ENCODE assay signal across 10 cellular contexts in genomic region chr20:53608456-53609413, GRCh38. TPM values are rescaled to one million over a fixed set of nuclear protein-coding genes. Genes with fewer than 3 reads are reported as not detected.
DNase-seq lines count a peak whose midpoint lies in the region; ATAC-seq, FAIRE-seq and TF ChIP-seq lines count a peak whose summit lies in the region.
"Had no signal": no experiment of that assay in that cellular context is flagged by ENCODE, and none has a peak within 500 bp of the region (broad histone marks: within the 10 kb centered on the region; RNA-seq: fewer than 3 reads in every experiment).

No MANE protein-coding gene starts in this region.

- peaks cover 15% of the 10 kb centered on the region for H3K4me1 Mint-ChIP-seq in MCF 10A (ENCODE audit: insufficient read depth, unreplicated experiment)
- H3K4me1 Mint-ChIP-seq in activated naive CD8-positive, alpha-beta T cell treated with anti-CD3 and anti-CD28 coated beads, Interleukin-2, amount 50 U/mL, for 24 hours, result peaks cover 40% of the 10 kb centered on the region

- no peaks in the 10 kb centered on the region for H3K27me3 Mint-ChIP-seq in MCF 10A (ENCODE audit: insufficient read depth, unreplicated experiment)
- H3K27me3 Mint-ChIP-seq in activated naive CD8-positive, alpha-beta T cell treated with anti-CD3 and anti-CD28 coated beads, Interleukin-2, amount 50 U/mL, for 24 hours, result no peaks in the 10 kb centered on the region

- dilution Hi-C loops in mammary epithelial cell (cut with HindIII; ENCODE audit: low sequenced_read_pairs), result no loop called here

- H3K27me3 ChIP-seq in mammary epithelial cell (ENCODE audit: insufficient read depth, low read length), result no peaks in the 10 kb centered on the region
- no peaks in the 10 kb centered on the region for H3K27me3 ChIP-seq in HepG2 (ENCODE audit: control insufficient read depth in 1 of 2, insufficient read depth in 2 of 2, low read length in 2 of 2)
- H3K27me3 ChIP-seq in upper lobe of right lung, result no peaks in the 10 kb centered on the region

- TF ChIP-seq EP300 in HepG2 (IDR thresholded peaks at IDR 0.05; ENCODE audit: low read depth in 2 of 2, low read length in 2 of 2) (no peak), HepG2 (CRISPR knock-in tag; IDR thresholded peaks at IDR 0.05; ENCODE audit: borderline replicate concordance) (no peak)

- TF ChIP-seq RAD21 in HepG2 (CRISPR knock-in tag; IDR thresholded peaks at IDR 0.05), result no peak

- peak; percentile 20 for ATAC-seq in activated naive CD8-positive, alpha-beta T cell treated with anti-CD3 and anti-CD28 coated beads, Interleukin-2, amount 50 U/mL, for 24 hours
- ATAC-seq in HepG2, result peak; percentile 34; the same call in 1 of the 3 replicates
- peak; percentile 28 for ATAC-seq in upper lobe of right lung
- no peak for ATAC-seq in GM21619 (IDR thresholded peaks at IDR 0.05; ENCODE audit: unreplicated experiment)

- DNase-seq in MCF 10A (ENCODE audit: unreplicated experiment) (no peak), mammary epithelial cell (no peak), HepG2 (ENCODE audit: low spot score) (no peak), upper lobe of right lung (peak; percentile 51), NCI-H1048 (lab: John Stamatoyannopoulos, UW) (no peak), NCI-H1930 (lab: John Stamatoyannopoulos, UW) (no peak)
- peak; percentile 45 for DNase-seq in activated naive CD8-positive, alpha-beta T cell treated with anti-CD3 and anti-CD28 coated beads, Interleukin-2, amount 50 U/mL, for 24 hours

- H3K4me3 ChIP-seq in mammary epithelial cell (replicated peaks in 1 of 3; ENCODE audit: insufficient read depth in 1 of 3, low read depth in 2 of 3, low read length in 3 of 3) (no peak overlapping the region), HepG2 (replicated peaks in 1 of 3; ENCODE audit: insufficient read depth in 1 of 3, low read depth in 2 of 3, low read length in 3 of 3) (no peak overlapping the region), upper lobe of right lung (no peak overlapping the region)

- intact Hi-C loops in MCF 10A (cut with micrococcal nuclease), result no loop called here
- intact Hi-C loops in mammary epithelial cell (cut with micrococcal nuclease), result no loop called here
- intact Hi-C loops in HepG2 (cut with micrococcal nuclease; ENCODE audit: unreplicated experiment), result no loop called here
- intact Hi-C loops in upper lobe of right lung (cut with DNase I), result no loop called here

- H3K4me1 ChIP-seq in mammary epithelial cell (ENCODE audit: insufficient read depth, low read length) (peaks cover 7% of the 10 kb centered on the region), HepG2 (ENCODE audit: insufficient read depth, low read length) (peaks cover 40% of the 10 kb centered on the region), upper lobe of right lung (peaks cover 20% of the 10 kb centered on the region)

- in situ Hi-C loops in mammary epithelial cell (cut with MboI; ENCODE audit: low sequenced_read_pairs in 2 of 2) (no loop called here), HepG2 (cut with HindIII; ENCODE audit: extremely low pct_ligation_motif_present, low pct_unique_long_range_greater_than_20kb) (no loop called here)

- H3K4me2 ChIP-seq in mammary epithelial cell (ENCODE audit: insufficient read depth, low read depth, low read length) (no peak overlapping the region), HepG2 (ENCODE audit: low read depth, low read length) (no peak overlapping the region)

- no peaks in the 10 kb centered on the region for H3K79me2 ChIP-seq in mammary epithelial cell (ENCODE audit: insufficient read depth, low read length)
- H3K79me2 ChIP-seq in HepG2 (ENCODE audit: insufficient read depth, low read length), result no peaks in the 10 kb centered on the region

- FAIRE-seq in HepG2 (lab: Jason Lieb, UNC), result no peak

- H3K9ac ChIP-seq in mammary epithelial cell (ENCODE audit: insufficient read depth, low read length) (no peak overlapping the region), HepG2 (ENCODE audit: insufficient read depth, low read depth, low read length) (no peak overlapping the region)

- POLR2A ChIA-PET in MCF 10A (lab: Yijun Ruan, JAX), result interaction anchor here (0.6 to 5.4 kb wide), 6 partner anchors 12 to 220 kb away, joined by 3 to 96 read pairs (median 6); partner anchors contain the start of gene ZNF217
- POLR2A ChIA-PET in HepG2 (lab: Yijun Ruan, JAX), result interaction anchor here (1.0 to 2.0 kb wide), 4 partner anchors 12 to 15 kb away, joined by 5 to 11 read pairs (median 5); no protein-coding TSS in a partner anchor

- no peaks in the 10 kb centered on the region for H3K36me3 Mint-ChIP-seq in MCF 10A (ENCODE audit: insufficient read depth, unreplicated experiment)
- peaks cover 2% of the 10 kb centered on the region for H3K36me3 Mint-ChIP-seq in activated naive CD8-positive, alpha-beta T cell treated with anti-CD3 and anti-CD28 coated beads, Interleukin-2, amount 50 U/mL, for 24 hours (ENCODE audit: low read depth)

- H3K9me3 Mint-ChIP-seq in MCF 10A (ENCODE audit: unreplicated experiment), result no peaks in the 10 kb centered on the region
- no peaks in the 10 kb centered on the region for H3K9me3 Mint-ChIP-seq in activated naive CD8-positive, alpha-beta T cell treated with anti-CD3 and anti-CD28 coated beads, Interleukin-2, amount 50 U/mL, for 24 hours

- H3K27ac ChIP-seq in mammary epithelial cell (ENCODE audit: insufficient read depth, low read depth, low read length) (no peak overlapping the region), HepG2 (ENCODE audit: extremely low read length, insufficient read depth, low read length) (no peak overlapping the region), upper lobe of right lung (peak overlapping the region; percentile 52)

- H4K20me1 ChIP-seq in mammary epithelial cell (ENCODE audit: insufficient read depth, low read length), result no peaks in the 10 kb centered on the region
- no peaks in the 10 kb centered on the region for H4K20me1 ChIP-seq in HepG2 (ENCODE audit: insufficient read depth, low read length)

- TF ChIP-seq CTCF in MCF 10A (IDR thresholded peaks at IDR 0.05; ENCODE audit: unreplicated experiment) (no peak), mammary epithelial cell (conservative IDR thresholded peaks at IDR 0.05 in 1 of 2, IDR thresholded peaks at IDR 0.05 in 1 of 2; ENCODE audit: extremely low read depth in 1 of 2, insufficient read depth in 1 of 2, low read depth in 1 of 2, low read length in 2 of 2) (no peak), HepG2 (CRISPR knock-in tag; IDR thresholded peaks at IDR 0.05) (no peak), upper lobe of right lung (IDR thresholded peaks at IDR 0.05) (no peak)

- H3K4me3 Mint-ChIP-seq in MCF 10A (ENCODE audit: unreplicated experiment), result no peak overlapping the region
- H3K4me3 Mint-ChIP-seq in activated naive CD8-positive, alpha-beta T cell treated with anti-CD3 and anti-CD28 coated beads, Interleukin-2, amount 50 U/mL, for 24 hours, result peak overlapping the region; percentile 82

- no peaks in the 10 kb centered on the region for H3K36me3 ChIP-seq in mammary epithelial cell (ENCODE audit: insufficient read depth, low read length)
- no peaks in the 10 kb centered on the region for H3K36me3 ChIP-seq in HepG2 (replicated peaks in 1 of 2; ENCODE audit: control insufficient read depth in 1 of 2, insufficient read depth in 2 of 2, low read length in 2 of 2)
- no peaks in the 10 kb centered on the region for H3K36me3 ChIP-seq in upper lobe of right lung
- H3K36me3 ChIP-seq: thoracic aorta had no signal

- TF ChIP-seq POLR2A in HepG2 (IDR thresholded peaks at IDR 0.05; ENCODE audit: insufficient read depth in 1 of 2, low read depth in 2 of 2, low read length in 2 of 2), result no peak

- CTCF ChIA-PET in MCF 10A (lab: Yijun Ruan, JAX), result interaction anchor here (0.6 to 1.8 kb wide), 4 partner anchors 9 to 34 kb away, joined by 3 to 9 read pairs (median 4); no protein-coding TSS in a partner anchor
- CTCF ChIA-PET in mammary epithelial cell (lab: Charles Lee; ENCODE audit: low non-redundant PET), result no interaction called here
- CTCF ChIA-PET in HepG2 (lab: Yijun Ruan, JAX; ENCODE audit: low intra/inter-chr PET ratio, low total read pairs), result no interaction called here

- peak overlapping the region; percentile 39 for H3K27ac Mint-ChIP-seq in MCF 10A (ENCODE audit: low read depth, unreplicated experiment)
- peak overlapping the region; percentile 94 for H3K27ac Mint-ChIP-seq in activated naive CD8-positive, alpha-beta T cell treated with anti-CD3 and anti-CD28 coated beads, Interleukin-2, amount 50 U/mL, for 24 hours

- no peak overlapping the region for H2AFZ ChIP-seq in mammary epithelial cell (ENCODE audit: low read depth, low read length)
- H2AFZ ChIP-seq in HepG2 (ENCODE audit: low read length), result no peak overlapping the region

- BruUV-seq in MCF 10A (replicated peaks; lab: Mats Ljungman, UMichigan) (no TSS peak), mammary epithelial cell (replicated peaks; lab: Mats Ljungman, UMichigan) (no TSS peak), HepG2 (replicated peaks; lab: Mats Ljungman, UMichigan) (no TSS peak)

- H3K9me3 ChIP-seq in mammary epithelial cell (replicated peaks; ENCODE audit: insufficient read depth, low read length) (no peaks in the 10 kb centered on the region), HepG2 (ENCODE audit: low read length) (no peaks in the 10 kb centered on the region), upper lobe of right lung (no peaks in the 10 kb centered on the region)
- H3K9me3 ChIP-seq: Caco-2, thoracic aorta had no signal

- 87% methylated on average over 13 of the region's 35 CpGs for WGBS in mammary epithelial cell (ENCODE audit: low coverage, missing lambda C conversion rate)
- WGBS in HepG2 (ENCODE audit: low lambda C conversion rate), result 91% methylated on average over 35 of the region's 35 CpGs

RNA-seq across cellular contexts. Expression of gene ZNF217, which starts 15.1 kb away (rescaled TPM):
- total RNA-seq in MCF 10A (2022), result 42.9 and 49.3 TPM in 2 replicates
- 10 to 100 TPM; 30.8 to 39.8 TPM for total RNA-seq in mammary epithelial cell
- 8.7 TPM for polyA plus RNA-seq in mammary epithelial cell
- 63.7 TPM for polyA minus RNA-seq in mammary epithelial cell
- 29.8 and 65.0 TPM in 2 replicates for total RNA-seq in HepG2 (2016; rRNA removed; fragmentation: Illumina TruSeq; extraction: Trizol)
- 3.8 and 3.9 TPM in 2 replicates for total RNA-seq in HepG2 (2016; cell fraction: cytosol; rRNA removed; fragmentation: Illumina TruSeq; extraction: Trizol; ENCODE audit: low read depth)
- total RNA-seq in HepG2 (2016; cell fraction: insoluble cytoplasmic fraction; rRNA removed; fragmentation: Illumina TruSeq; extraction: Trizol), result 30.1 and 52.5 TPM in 2 replicates
- total RNA-seq in HepG2 (2016; cell fraction: membrane; rRNA removed; fragmentation: Illumina TruSeq; extraction: Trizol), result 17.5 and 18.9 TPM in 2 replicates
- 46.4 and 49.3 TPM in 2 replicates for total RNA-seq in HepG2 (2016; cell fraction: nucleus; rRNA removed; fragmentation: Illumina TruSeq; extraction: Trizol)
- polyA plus RNA-seq in HepG2 (2011; rRNA removed), result 22.3 and 23.7 TPM in 2 replicates
- 16.1 and 20.6 TPM in 2 replicates for polyA plus RNA-seq in HepG2 (2011; cell fraction: cytosol; rRNA removed)
- 28.1 and 34.2 TPM in 2 replicates for polyA plus RNA-seq in HepG2 (2011; cell fraction: nucleus; rRNA removed)
- 30.6 and 41.2 TPM in 2 replicates for polyA plus RNA-seq in HepG2 (2012)
- polyA plus RNA-seq in HepG2 (2016; cell fraction: cytosol; fragmentation: Illumina TruSeq; extraction: Trizol; ENCODE audit: low read depth), result 0.85 and 1.1 TPM in 2 replicates
- polyA plus RNA-seq in HepG2 (2016; cell fraction: insoluble cytoplasmic fraction; fragmentation: Illumina TruSeq; extraction: Trizol; ENCODE audit: low read depth), result 50.4 and 54.5 TPM in 2 replicates
- 5.7 and 6.3 TPM in 2 replicates for polyA plus RNA-seq in HepG2 (2016; cell fraction: membrane; fragmentation: Illumina TruSeq; extraction: Trizol; ENCODE audit: low read depth)
- polyA plus RNA-seq in HepG2 (2016; cell fraction: nucleus; fragmentation: Illumina TruSeq; extraction: Trizol; ENCODE audit: insufficient read depth, low read depth), result 66.7 and 71.5 TPM in 2 replicates
- 13.5 and 82.3 TPM in 2 replicates for polyA minus RNA-seq in HepG2 (2011; rRNA and poly(A)+ RNA removed; ENCODE audit: low replicate concordance)
- 62.7 and 65.9 TPM in 2 replicates for polyA minus RNA-seq in HepG2 (2011; cell fraction: cytosol; rRNA and poly(A)+ RNA removed)
- polyA minus RNA-seq in HepG2 (2011; cell fraction: nucleus; rRNA and poly(A)+ RNA removed), result 63.2 and 86.3 TPM in 2 replicates
- 30.9 TPM for total RNA-seq in upper lobe of right lung

Comparison
In these comparisons a context has a peak if more than half of its experiments do, and no peak if none do; other contexts are left out.
1. DNase-seq: peak in activated naive CD8-positive, alpha-beta T cell treated with anti-CD3 and anti-CD28 coated beads, Interleukin-2, amount 50 U/mL, for 24 hours (single experiment) and upper lobe of right lung (single experiment); none in MCF 10A (single experiment), mammary epithelial cell (single experiment), HepG2 (single experiment), NCI-H1048 (single experiment) and NCI-H1930 (0 of 2).